15 cellular contexts compared by ENCODE assay signal in genomic region chr11:10005955-10006525, GRCh38.
"Had no signal": no experiment of that assay in that cellular context is flagged by ENCODE, and none has a peak within 500 bp of the region (broad histone marks: within the 10 kb centered on the region; RNA-seq: fewer than 3 reads in every experiment).

No MANE protein-coding gene starts in this region.

- H3K27me3 ChIP-seq: body of pancreas, transverse colon had no signal

- H3K27ac ChIP-seq: body of pancreas, transverse colon had no signal

- H3K36me3 ChIP-seq: transverse colon had no signal

- DNase-seq: activated CD8-positive, alpha-beta memory T cell treated with anti-CD3 and anti-CD28 coated beads, Interleukin-2, amount 10 ng/mL, durations not matched to agents 7 days and 5 days; activated effector memory CD4-positive, alpha-beta T cell treated with anti-CD3 and anti-CD28 coated beads, Interleukin-2, amount 50 U/mL, for 16 hours; activated T-cell treated with anti-CD3 and anti-CD28 coated beads, Interleukin-2, amount 50 U/mL, for 24 hours; amniotic stem cell; body of pancreas; mammary epithelial cell; mucosa of descending colon; occipital lobe; right cardiac atrium; T-helper 2 cell; transverse colon had no signal

- H3K4me3 Mint-ChIP-seq: activated CD8-positive, alpha-beta memory T cell treated with anti-CD3 and anti-CD28 coated beads, Interleukin-2, amount 10 ng/mL, durations not matched to agents 7 days and 5 days; activated T-cell treated with anti-CD3 and anti-CD28 coated beads, Interleukin-2, amount 50 U/mL, for 24 hours; natural killer cell treated with Interleukin-12 subunit alpha and Interleukin-12 subunit beta and Interleukin-15 and Interleukin-18, amount 100 ng/mL, for 72 hours had no signal

- H3K4me3 ChIP-seq: body of pancreas, mucosa of descending colon, transverse colon had no signal

- H3K4me1 ChIP-seq: body of pancreas, transverse colon had no signal

- ATAC-seq: activated CD8-positive, alpha-beta memory T cell treated with anti-CD3 and anti-CD28 coated beads, Interleukin-2, amount 10 ng/mL, durations not matched to agents 7 days and 5 days; activated naive CD4-positive, alpha-beta T cell treated with anti-CD3 and anti-CD28 coated beads, Interleukin-2, amount 50 U/mL, for 72 hours; body of pancreas; esophagus mucosa; mucosa of descending colon; natural killer cell treated with Interleukin-12 subunit alpha and Interleukin-12 subunit beta and Interleukin-15 and Interleukin-18, amount 100 ng/mL, for 72 hours; right cardiac atrium had no signal

- H3K27me3 Mint-ChIP-seq: activated CD8-positive, alpha-beta memory T cell treated with anti-CD3 and anti-CD28 coated beads, Interleukin-2, amount 10 ng/mL, durations not matched to agents 7 days and 5 days; activated T-cell treated with anti-CD3 and anti-CD28 coated beads, Interleukin-2, amount 50 U/mL, for 24 hours; natural killer cell treated with Interleukin-12 subunit alpha and Interleukin-12 subunit beta and Interleukin-15 and Interleukin-18, amount 100 ng/mL, for 72 hours; progenitor cell of endocrine pancreas had no signal

- H3K27ac Mint-ChIP-seq: activated CD8-positive, alpha-beta memory T cell treated with anti-CD3 and anti-CD28 coated beads, Interleukin-2, amount 10 ng/mL, durations not matched to agents 7 days and 5 days; activated naive CD4-positive, alpha-beta T cell treated with anti-CD3 and anti-CD28 coated beads, Interleukin-2, amount 50 U/mL, for 72 hours; activated T-cell treated with anti-CD3 and anti-CD28 coated beads, Interleukin-2, amount 50 U/mL, for 24 hours; natural killer cell treated with Interleukin-12 subunit alpha and Interleukin-12 subunit beta and Interleukin-15 and Interleukin-18, amount 100 ng/mL, for 72 hours; progenitor cell of endocrine pancreas had no signal
